Comparison of ENCODE assay signal across 8 cellular contexts in the genomic region with DNA sequence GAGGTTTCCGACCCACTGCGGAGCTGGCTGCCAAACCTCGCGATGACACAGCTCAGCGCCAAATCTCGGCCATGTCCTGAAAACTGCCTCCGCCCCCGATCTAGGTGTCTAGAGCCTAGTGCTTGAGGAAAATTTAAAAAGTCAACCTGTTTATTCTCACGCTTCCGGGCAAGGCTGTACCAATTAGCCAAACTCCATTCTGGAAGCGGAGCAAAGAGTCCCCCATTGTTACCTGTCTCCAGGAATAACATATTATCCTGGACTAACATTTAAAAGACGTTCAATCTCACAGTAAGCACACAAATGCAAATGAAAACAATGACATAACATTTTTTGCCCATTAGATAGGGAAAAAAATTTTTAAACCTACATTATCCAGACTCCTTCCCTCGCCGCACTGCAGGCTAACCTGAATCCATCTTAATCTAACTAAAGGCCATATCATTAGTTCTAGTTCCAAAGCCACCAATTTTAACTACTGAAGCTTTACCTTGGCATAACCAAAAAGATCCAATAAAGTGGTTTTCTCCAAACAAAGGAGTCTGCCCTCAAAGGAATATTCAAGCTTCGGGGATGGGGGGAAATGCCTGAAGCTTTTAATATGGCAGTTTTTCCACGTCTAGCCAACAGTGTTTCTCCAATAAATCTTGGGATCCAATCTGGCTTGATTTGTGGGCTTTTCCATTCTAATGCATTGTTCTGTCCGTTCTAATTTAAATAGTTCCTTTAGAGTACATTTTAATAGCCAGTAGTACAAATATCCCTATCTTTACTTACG. TPM values are rescaled to one million over a fixed set of nuclear protein-coding genes. Genes with fewer than 3 reads are reported as not detected.
DNase-seq lines count a peak whose midpoint lies in the region; ATAC-seq and TF ChIP-seq lines count a peak whose summit lies in the region.

No MANE protein-coding gene starts in this region.

- POLR2A ChIA-PET in RWPE1 (lab: Yijun Ruan, JAX; ENCODE audit: low non-redundant PET), result no interaction called here

- peaks cover 16% of the 10 kb centered on the region for H3K36me3 ChIP-seq in BE2C
- peaks cover 0 to 9% (median 0%) of the 10 kb centered on the region in 3 donors for H3K36me3 ChIP-seq in esophagus squamous epithelium

- ATAC-seq in GM19452 (IDR thresholded peaks at IDR 0.05; ENCODE audit: unreplicated experiment), result peak; percentile 73
- no peak for ATAC-seq in GM21360 (IDR thresholded peaks at IDR 0.05; ENCODE audit: unreplicated experiment)

- H3K27ac ChIP-seq in RWPE1 (peak overlapping the region; percentile 90), esophagus squamous epithelium (peak overlapping the region; percentile 71 to 94 (median 87))

- in situ Hi-C loops in GM13977 (cut with MboI; ENCODE audit: low pct_unique_long_range_greater_than_20kb, low sequenced_read_pairs, unreplicated experiment), result loop anchor here (25.0 kb wide), 1 partner anchor 153 kb away; no protein-coding TSS in a partner anchor

- no peak for DNase-seq in BE2C
- no peak for DNase-seq in RWPE1 (ENCODE audit: low spot score)
- no peak for DNase-seq in esophagus squamous epithelium (lab: John Stamatoyannopoulos, UW)
- DNase-seq in retinal pigment epithelial cell (ENCODE audit: low read depth), result no peak
- no peak for DNase-seq in central memory CD4-positive, alpha-beta T cell
- no peak for DNase-seq in GM13977 (ENCODE audit: low spot score)

- WGBS in esophagus squamous epithelium, 2 donors, result 2 to 20% methylated on average over 10 to 17 of the region's 18 CpGs

- H3K9me3 ChIP-seq in BE2C, result no peaks in the 10 kb centered on the region
- H3K9me3 ChIP-seq in esophagus squamous epithelium, result no peaks in the 10 kb centered on the region

- CTCF ChIA-PET in RWPE1 (lab: Yijun Ruan, JAX), result interaction anchor here (0.7 to 1.0 kb wide), 3 partner anchors 12 to 145 kb away, joined by 3 to 6 read pairs (median 3); no protein-coding TSS in a partner anchor

- TF ChIP-seq CTCF in BE2C (IDR thresholded peaks at IDR 0.05; ENCODE audit: low read depth, low read length), result no peak
- no peak for TF ChIP-seq CTCF in RWPE1 (conservative IDR thresholded peaks at IDR 0.05; ENCODE audit: low read depth)
- TF ChIP-seq CTCF in esophagus squamous epithelium (IDR thresholded peaks at IDR 0.05), result no peak
- no peak for TF ChIP-seq CTCF in retinal pigment epithelial cell (conservative IDR thresholded peaks at IDR 0.05; ENCODE audit: low read depth, low read length)
- no peak for TF ChIP-seq CTCF in GM13977 (IDR thresholded peaks at IDR 0.05; ENCODE audit: extremely low read depth, insufficient read depth, missing control alignments)

- H3K4me3 ChIP-seq in BE2C (ENCODE audit: low read depth, low read length) (peak overlapping the region; percentile 83), esophagus squamous epithelium (peak overlapping the region; percentile 67 to 74 (median 71)), retinal pigment epithelial cell (ENCODE audit: low read length) (peak overlapping the region; percentile 63)

- no peaks in the 10 kb centered on the region for H3K27me3 ChIP-seq in BE2C
- H3K27me3 ChIP-seq in esophagus squamous epithelium, result no peaks in the 10 kb centered on the region

- TF ChIP-seq POLR2A in esophagus squamous epithelium (IDR thresholded peaks at IDR 0.05), result no peak

- H3K4me1 ChIP-seq in BE2C (no peaks in the 10 kb centered on the region), esophagus squamous epithelium (peaks cover 0 to 37% (median 0%) of the 10 kb centered on the region in 3 donors)

- intact Hi-C loops in esophagus squamous epithelium (cut with DNase I), result no loop called here

RNA-seq across cellular contexts. Expression of a gene that starts 1.9 kb away (rescaled TPM):
- polyA plus RNA-seq in BE2C (2012; ENCODE audit: insufficient read depth, insufficient read length, low read depth), result 105 TPM
- total RNA-seq in esophagus squamous epithelium, result 100 to 1,000 TPM in 2 of 4 donors, 10 to 100 TPM in 2; 76.6 to 112 (median 101) TPM
